15 cellular contexts compared by ENCODE assay signal in genomic region chr10:102620615-102621417, GRCh38. TPM values are rescaled to one million over a fixed set of nuclear protein-coding genes. Genes with fewer than 3 reads are reported as not detected.
A peak's percentile ranks its signal among the peaks of the same experiment; 100 is the strongest.
DNase-seq lines count a peak whose midpoint lies in the region; ATAC-seq, FAIRE-seq and TF ChIP-seq lines count a peak whose summit lies in the region.
"Had no signal": no experiment of that assay in that cellular context is flagged by ENCODE, and none has a peak within 500 bp of the region (broad histone marks: within the 10 kb centered on the region; RNA-seq: fewer than 3 reads in every experiment).

No MANE protein-coding gene starts in this region.

- H4K91ac ChIP-seq in H1 (replicated peaks; ENCODE audit: insufficient read length, low read length) = no peak overlapping the region

- no peak overlapping the region for H4K8ac ChIP-seq in H1 (ENCODE audit: extremely low read depth, insufficient read depth, low read length)

- H2BK20ac ChIP-seq in H1 (ENCODE audit: low read length) = no peak overlapping the region

- H3K9ac ChIP-seq in H1 (replicated peaks in 1 of 4; ENCODE audit: extremely low read depth in 1 of 4, low read depth in 3 of 4, low read length in 3 of 4) = no peak overlapping the region; a peak in 1 of 7 replicates
- no peak overlapping the region for H3K9ac ChIP-seq in stomach smooth muscle (ENCODE audit: low read length in 2 of 2)

- H3K4me3 ChIP-seq in Peyer's patch = no peak overlapping the region
- no peak overlapping the region for H3K4me3 ChIP-seq in H1 (ENCODE audit: extremely low read depth in 1 of 4, insufficient read depth in 2 of 4, low read depth in 3 of 4, low read length in 4 of 4)
- H3K4me3 ChIP-seq in lung = no peak overlapping the region
- H3K4me3 ChIP-seq in stomach smooth muscle (ENCODE audit: low read length in 2 of 2) = no peak overlapping the region
- H3K4me3 ChIP-seq: thyroid gland had no signal

- H3K18ac ChIP-seq in H1 (ENCODE audit: extremely low read depth, low read length) = no peak overlapping the region

- no peak overlapping the region for H3K4ac ChIP-seq in H1 (replicated peaks; ENCODE audit: insufficient read length, low read depth, low read length)

- CTCF ChIA-PET in H1 (lab: Charles Lee; ENCODE audit: partially characterized antibody) = interaction anchor here (0.5 to 3.1 kb wide), 7 partner anchors 9 to 346 kb away, joined by 3 to 11 read pairs (median 4); no protein-coding TSS in a partner anchor

- no peaks in the 10 kb centered on the region for H3K9me3 Mint-ChIP-seq in nephron progenitor cell
- H3K9me3 Mint-ChIP-seq: CD8-positive, alpha-beta T cell; IgD-negative memory B cell; T-helper 2 cell treated with Interferon-gamma antibody and Interleukin-4, amounts not matched to agents 5 μg/mL and 100 μg/mL, for 36 hours had no signal

- H3K27ac ChIP-seq in Peyer's patch (peak overlapping the region; percentile 12 to 61 (median 34)), H1 (ENCODE audit: low read depth, low read length) (no peak overlapping the region), lung (ENCODE audit: low read depth in 1 of 2, low read length in 1 of 2) (peak overlapping the region; percentile 47 to 82), stomach smooth muscle (ENCODE audit: low read length) (peak overlapping the region; percentile 60)

- no peaks in the 10 kb centered on the region for H3K79me1 ChIP-seq in H1 (ENCODE audit: low read depth, low read length)

- TF ChIP-seq POLR2A in Peyer's patch (IDR thresholded peaks at IDR 0.05) = no peak
- no peak for TF ChIP-seq POLR2A in H1 (IDR thresholded peaks at IDR 0.05; ENCODE audit: control extremely low read depth in 1 of 2, low read depth in 2 of 2, low read length in 2 of 2)

- no peak overlapping the region for H2AFZ ChIP-seq in H1 (ENCODE audit: low read length)

- WGBS in H1 (ENCODE audit: extremely low coverage in 1 of 2, insufficient coverage in 1 of 2, insufficient read length in 1 of 2, insufficient replicate concordance in 2 of 2, low coverage in 1 of 2, low lambda C conversion rate in 2 of 2, missing lambda C conversion rate in 1 of 2), 2 experiments = 84% methylated on average over 14 of the region's 14 CpGs; no CpG with 5 or more reads in 1 of the 2 experiments
- 66 to 81% methylated on average over 14 of the region's 14 CpGs for WGBS in lung, 2 donors

- H3K56ac ChIP-seq in H1 (replicated peaks; ENCODE audit: insufficient read length, low read depth, low read length) = no peak overlapping the region

- H2BK5ac ChIP-seq in H1 (ENCODE audit: low read depth, low read length) = no peak overlapping the region

- H3K36me3 Mint-ChIP-seq in nephron progenitor cell (ENCODE audit: low read depth) = peaks cover 26% of the 10 kb centered on the region

- 0 out of 2 replicates have a peak overlapping the region, but pooled peaks have one; percentile 72 for H2BK15ac ChIP-seq in H1 (ENCODE audit: low read length)

- TF ChIP-seq CTCF in Peyer's patch (IDR thresholded peaks at IDR 0.05) = no peak
- TF ChIP-seq CTCF in H1 (IDR thresholded peaks at IDR 0.05; ENCODE audit: control extremely low read depth in 1 of 3, insufficient read depth in 1 of 3, low read depth in 1 of 3, low read length in 3 of 3) = no peak
- no peak for TF ChIP-seq CTCF in lung (IDR thresholded peaks at IDR 0.05; ENCODE audit: control extremely low read depth, extremely low read depth)
- TF ChIP-seq CTCF in nephron progenitor cell (IDR thresholded peaks at IDR 0.05) = no peak

- no peak overlapping the region for H2BK120ac ChIP-seq in H1 (replicated peaks; ENCODE audit: low read depth, low read length)

- H3K36me3 ChIP-seq in Peyer's patch = peaks cover 0 to 24% (median 0%) of the 10 kb centered on the region in 3 donors
- peaks cover 0 to 3% (median 0%) of the 10 kb centered on the region in 4 experiments; a peak in 2 of 8 replicates for H3K36me3 ChIP-seq in H1 (ENCODE audit: control insufficient read depth in 2 of 4, insufficient read depth in 4 of 4, low read length in 3 of 4)
- peaks cover 0 to 12% of the 10 kb centered on the region in 2 donors for H3K36me3 ChIP-seq in lung (ENCODE audit: control insufficient read depth in 2 of 2, insufficient read depth in 2 of 2, low read length in 2 of 2)
- H3K36me3 ChIP-seq in stomach smooth muscle (ENCODE audit: control insufficient read depth in 2 of 2, insufficient read depth in 2 of 2, low read length in 2 of 2) = peaks cover 5 to 9% of the 10 kb centered on the region in 2 donors
- H3K36me3 ChIP-seq: thyroid gland had no signal

- no peak overlapping the region for H3K23ac ChIP-seq in H1 (ENCODE audit: insufficient read length)

- H3K27ac Mint-ChIP-seq in nephron progenitor cell = no peak overlapping the region
- H3K27ac Mint-ChIP-seq: CD8-positive, alpha-beta T cell; IgD-negative memory B cell; T-helper 2 cell treated with Interferon-gamma antibody and Interleukin-4, amounts not matched to agents 5 μg/mL and 100 μg/mL, for 36 hours had no signal

- TF ChIP-seq RAD21 in H1 (IDR thresholded peaks at IDR 0.05 in 1 of 2, conservative IDR thresholded peaks at IDR 0.05 in 1 of 2; ENCODE audit: low read depth in 2 of 2, low read length in 2 of 2) = no peak

- TF ChIP-seq EP300 in H1 (IDR thresholded peaks at IDR 0.05; ENCODE audit: borderline replicate concordance in 1 of 2, low read depth in 2 of 2, low read length in 2 of 2) = no peak

- no peak overlapping the region for H3K4me2 ChIP-seq in H1 (ENCODE audit: insufficient read depth in 1 of 2, low read depth in 2 of 2, low read length in 2 of 2)

- H3K4me1 ChIP-seq in Peyer's patch = peaks cover 0 to 28% (median 2%) of the 10 kb centered on the region in 4 donors
- H3K4me1 ChIP-seq in H1 (replicated peaks in 1 of 4; ENCODE audit: control insufficient read depth in 3 of 4, insufficient read depth in 4 of 4, low read length in 3 of 4) = peaks cover 0 to 4% (median 1%) of the 10 kb centered on the region in 4 experiments; a peak in 5 of 7 replicates
- peaks cover 5 to 37% of the 10 kb centered on the region in 2 donors for H3K4me1 ChIP-seq in lung (ENCODE audit: control insufficient read depth in 2 of 2, insufficient read depth in 2 of 2, low read length in 2 of 2)
- H3K4me1 ChIP-seq in stomach smooth muscle (ENCODE audit: control insufficient read depth, insufficient read depth, low read length) = peaks cover 74% of the 10 kb centered on the region

- no peak overlapping the region for H2BK12ac ChIP-seq in H1 (ENCODE audit: low read depth, low read length)

- peaks cover 65% of the 10 kb centered on the region for H3K4me1 Mint-ChIP-seq in nephron progenitor cell

- H3K23me2 ChIP-seq in H1 (ENCODE audit: low read depth, low read length) = 0 out of 2 replicates have a peak, but pooled peaks cover 2% of the 10 kb centered on the region

- FAIRE-seq in H1 (lab: Jason Lieb, UNC) = no peak

- H2AK5ac ChIP-seq in H1 (ENCODE audit: low read depth, low read length) = no peak overlapping the region

- no peaks in the 10 kb centered on the region for H3K27me3 Mint-ChIP-seq in nephron progenitor cell (ENCODE audit: low read depth, poor library complexity)
- H3K27me3 Mint-ChIP-seq: IgD-negative memory B cell had no signal

- no peak overlapping the region for H4K5ac ChIP-seq in H1 (ENCODE audit: insufficient read length, low read depth, low read length)

- no peak for ATAC-seq in lung (ENCODE audit: insufficient read depth, low FRiP score)
- ATAC-seq in HG03280 (IDR thresholded peaks at IDR 0.05; ENCODE audit: unreplicated experiment) = no peak
- ATAC-seq: CD8-positive, alpha-beta T cell had no signal

- H3K9me3 ChIP-seq in Peyer's patch = no peaks in the 10 kb centered on the region
- H3K9me3 ChIP-seq in H1 (ENCODE audit: insufficient read depth in 2 of 2, low read depth in 1 of 2, low read length in 1 of 2) = no peaks in the 10 kb centered on the region
- no peaks in the 10 kb centered on the region for H3K9me3 ChIP-seq in lung (ENCODE audit: control insufficient read depth in 2 of 2, insufficient read depth in 1 of 2, low read length in 1 of 2)
- H3K9me3 ChIP-seq in stomach smooth muscle (ENCODE audit: control insufficient read depth in 2 of 2, low read length in 2 of 2) = no peaks in the 10 kb centered on the region
- H3K9me3 ChIP-seq: thyroid gland had no signal

- no peaks in the 10 kb centered on the region for H3K79me2 ChIP-seq in H1 (ENCODE audit: control insufficient read depth in 1 of 2, insufficient read depth in 2 of 2, low read length in 2 of 2)

- H4K20me1 ChIP-seq in H1 (replicated peaks in 1 of 2; ENCODE audit: control insufficient read depth in 1 of 2, insufficient read depth in 2 of 2, low read length in 2 of 2) = no peaks in the 10 kb centered on the region

- POLR2A ChIA-PET in H1 (lab: Charles Lee; ENCODE audit: partially characterized antibody) = interaction anchor here (1.1 to 3.4 kb wide), 2 partner anchors 8 to 23 kb away, joined by 3 to 21 read pairs; no protein-coding TSS in a partner anchor

- no peak for DNase-seq in Peyer's patch
- no peak for DNase-seq in H1 (ENCODE audit: low read depth in 1 of 2, low spot score in 2 of 2)
- DNase-seq in lung (ENCODE audit: low spot score) = no peak
- DNase-seq in SW 1271 (lab: John Stamatoyannopoulos, UW) = no peak
- no peak for DNase-seq in nephron progenitor cell
- DNase-seq in stimulated activated CD4-positive, alpha-beta T cell treated with anti-CD3 and anti-CD28 coated beads, Interleukin-4, amount 100 ng/mL, for 4 hours = no peak
- DNase-seq: CD8-positive, alpha-beta T cell; erythroblast; H7; NCI-H1930; thyroid gland had no signal

- H3K14ac ChIP-seq in H1 (ENCODE audit: insufficient read length) = no peak overlapping the region

- H3K27me3 ChIP-seq in Peyer's patch (no peaks in the 10 kb centered on the region), H1 (replicated peaks in 1 of 4; ENCODE audit: control insufficient read depth in 3 of 4, extremely low read depth in 1 of 4, insufficient read depth in 3 of 4, low read length in 3 of 4) (no peaks in the 10 kb centered on the region), lung (ENCODE audit: control insufficient read depth, insufficient read depth) (no peaks in the 10 kb centered on the region), stomach smooth muscle (ENCODE audit: control insufficient read depth in 1 of 2, insufficient read depth in 2 of 2, low read length in 2 of 2) (no peaks in the 10 kb centered on the region)
- H3K27me3 ChIP-seq: thyroid gland had no signal

- H3K4me3 Mint-ChIP-seq in nephron progenitor cell = no peak overlapping the region
- H3K4me3 Mint-ChIP-seq: CD8-positive, alpha-beta T cell; IgD-negative memory B cell; T-helper 2 cell treated with Interferon-gamma antibody and Interleukin-4, amounts not matched to agents 5 μg/mL and 100 μg/mL, for 36 hours had no signal

RNA-seq across cellular contexts. Expression of gene TRIM8, which starts 23.5 kb away (rescaled TPM):
- total RNA-seq in Peyer's patch = 100 to 1,000 TPM in 3 of 4 donors, 10 to 100 TPM in 1; 88.3 to 154 (median 119) TPM
- 35.4 and 38.8 TPM in 2 replicates for total RNA-seq in H1 (2021; fragmentation: NEBNext Ultra II Directional; extraction: Animal tissue kit (Norgen Biotek cat#: 25700))
- 24.9 and 34.6 TPM in 2 replicates for polyA plus RNA-seq in H1 (2011; rRNA removed)
- 20.5 TPM for polyA plus RNA-seq in H1 (2011; cell fraction: cytosol; rRNA removed)
- 32.2 TPM for polyA plus RNA-seq in H1 (2011; cell fraction: nucleus; rRNA removed)
- 36.1 to 44.6 TPM (median 40.7 TPM) in 4 replicates for polyA plus RNA-seq in H1 (2012, experiment 1 of 2)
- polyA plus RNA-seq in H1 (2012, experiment 2 of 2) = 42.4 TPM
- 15.8 TPM for polyA plus RNA-seq in H1 (2013, experiment 1 of 2)
- 16.3 TPM for polyA plus RNA-seq in H1 (2013, experiment 2 of 2)
- 14.4 and 15.0 TPM in 2 replicates for polyA minus RNA-seq in H1 (2011; rRNA and poly(A)+ RNA removed)
- polyA minus RNA-seq in H1 (2011; cell fraction: cytosol; rRNA and poly(A)+ RNA removed) = 20.2 TPM
- 21.2 TPM for polyA minus RNA-seq in H1 (2011; cell fraction: nucleus; rRNA and poly(A)+ RNA removed)
- total RNA-seq in lung = 100 to 1,000 TPM; 136 to 173 TPM
- polyA plus RNA-seq in lung = 100 to 1,000 TPM in 1 of 2 donors, 10 to 100 TPM in 1; 81.5 to 104 TPM
